17 cellular contexts compared by ENCODE assay signal in genomic region chr20:30487947-30488926, GRCh38.
"Had no signal": no experiment of that assay in that cellular context is flagged by ENCODE, and none has a peak within 500 bp of the region (broad histone marks: within the 10 kb centered on the region; RNA-seq: fewer than 3 reads in every experiment).

No MANE protein-coding gene starts in this region.

- DNase-seq: activated CD4-positive, alpha-beta T cell treated with anti-CD3 and anti-CD28 coated beads, Interleukin-2, amount 50 U/mL, for 1 hour; activated CD4-positive, CD25-positive, alpha-beta regulatory T cell treated with anti-CD3 and anti-CD28 coated beads, Interleukin-2, amount 50 U/mL, for 72 hours; activated CD8-positive, alpha-beta memory T cell treated with anti-CD3 and anti-CD28 coated beads, Interleukin-2, amount 50 U/mL, for 4 hours; activated naive CD4-positive, alpha-beta T cell treated with anti-CD3 and anti-CD28 coated beads, Interleukin-2, amount 10 ng/mL, durations not matched to agents 7 days and 5 days; activated T-cell treated with anti-CD3 and anti-CD28 coated beads, Interleukin-2, amount 50 U/mL, for 4 hours; dermis blood vessel endothelial cell; effector memory CD4-positive, alpha-beta T cell; mesenchymal stem cell; natural killer cell; stimulated activated CD4-positive, alpha-beta T cell treated with anti-CD3 and anti-CD28 coated beads, Interleukin-12 subunit alpha, Interleukin-12 subunit beta, amount 100 ng/mL, for 4 hours; stimulated activated CD4-positive, alpha-beta T cell treated with anti-CD3 and anti-CD28 coated beads, Interleukin-1b, Interleukin-23, amount 100 ng/mL, for 48 hours; stimulated activated CD8-positive, alpha-beta memory T cell treated with anti-CD3 and anti-CD28 coated beads, Interleukin-4, amount 100 ng/mL, for 48 hours; upper lobe of right lung had no signal

- H3K36me3 ChIP-seq: ascending aorta, breast epithelium, upper lobe of right lung had no signal

- H3K4me3 Mint-ChIP-seq: activated naive CD4-positive, alpha-beta T cell treated with anti-CD3 and anti-CD28 coated beads, Interleukin-2, amount 10 ng/mL, durations not matched to agents 7 days and 5 days; activated T-cell treated with anti-CD3 and anti-CD28 coated beads, Interleukin-2, amount 50 U/mL, for 4 hours; natural killer cell; T-helper 1 cell treated with Interleukin-12 subunit alpha and Interleukin-12 subunit beta and Interleukin-4 antibody, amounts not matched to agents 30 μg/mL and 1 μg/mL, for 36 hours had no signal

- ATAC-seq: activated T-cell treated with anti-CD3 and anti-CD28 coated beads, Interleukin-2, amount 50 U/mL, for 4 hours; natural killer cell; upper lobe of right lung had no signal

- H3K4me3 ChIP-seq: ascending aorta, breast epithelium, hepatocyte, upper lobe of right lung had no signal

- H3K4me1 Mint-ChIP-seq: activated naive CD4-positive, alpha-beta T cell treated with anti-CD3 and anti-CD28 coated beads, Interleukin-2, amount 10 ng/mL, durations not matched to agents 7 days and 5 days; natural killer cell had no signal

- H3K79me2 ChIP-seq: hepatocyte had no signal

- H3K4me2 ChIP-seq: hepatocyte had no signal

- H2AFZ ChIP-seq: hepatocyte had no signal

- H3K4me1 ChIP-seq: ascending aorta, breast epithelium, upper lobe of right lung had no signal

- H3K27me3 ChIP-seq: ascending aorta, hepatocyte had no signal

- H3K9me3 ChIP-seq: upper lobe of right lung had no signal

- H3K27ac ChIP-seq: ascending aorta, breast epithelium, hepatocyte, upper lobe of right lung had no signal

- H3K27ac Mint-ChIP-seq: activated naive CD4-positive, alpha-beta T cell treated with anti-CD3 and anti-CD28 coated beads, Interleukin-2, amount 10 ng/mL, durations not matched to agents 7 days and 5 days; natural killer cell; T-helper 1 cell treated with Interleukin-12 subunit alpha and Interleukin-12 subunit beta and Interleukin-4 antibody, amounts not matched to agents 30 μg/mL and 1 μg/mL, for 36 hours had no signal
